ENCODE assay signal across 9 cellular contexts in genomic region chr1:204491653-204492052, GRCh38. TPM values are rescaled to one million over a fixed set of nuclear protein-coding genes. Genes with fewer than 3 reads are reported as not detected.
DNase-seq lines count a peak whose midpoint lies in the region; ATAC-seq and TF ChIP-seq lines count a peak whose summit lies in the region.
"Had no signal": no experiment of that assay in that cellular context is flagged by ENCODE, and none has a peak within 500 bp of the region (broad histone marks: within the 10 kb centered on the region; RNA-seq: fewer than 3 reads in every experiment).

No MANE protein-coding gene starts in this region.

- no peaks in the 10 kb centered on the region for H3K9me3 Mint-ChIP-seq in stimulated activated effector memory CD8-positive, alpha-beta T cell treated with anti-CD3 and anti-CD28 coated beads, Interleukin-12 subunit alpha, Interleukin-12 subunit beta, amount 100 ng/mL, for 72 hours

- no peak overlapping the region for H3K9ac ChIP-seq in SK-N-SH

- CTCF ChIA-PET in SK-N-SH (lab: Yijun Ruan, JAX) (interaction anchor here (0.7 to 26.2 kb wide), 6 partner anchors 13 to 329 kb away, joined by 3 to 1005 read pairs (median 10); no protein-coding TSS in a partner anchor), OCI-LY7 (lab: Charles Lee; ENCODE audit: unreplicated experiment) (interaction anchor here (0.6 to 4.0 kb wide), 3 partner anchors 11 to 231 kb away, joined by 3 to 26 read pairs (median 4); no protein-coding TSS in a partner anchor)

- H3K4me1 ChIP-seq in SK-N-SH (ENCODE audit: control insufficient read depth in 1 of 2, insufficient read depth in 2 of 2, low read depth in 1 of 2, low read length in 1 of 2) = peaks cover 0 to 15% of the 10 kb centered on the region in 2 experiments; a peak in 3 of 4 replicates
- peaks cover 47% of the 10 kb centered on the region for H3K4me1 ChIP-seq in OCI-LY7 (ENCODE audit: insufficient read depth, low read length, poor library complexity, severe bottlenecking)
- H3K4me1 ChIP-seq in right cardiac atrium (ENCODE audit: control insufficient read depth, insufficient read depth, low read length) = peaks cover 4% of the 10 kb centered on the region

- no TSS peak for BruUV-seq in OCI-LY7 (replicated peaks; lab: Mats Ljungman, UMichigan)

- ATAC-seq in SK-N-SH treated with all-trans-retinoic acid at 6 μM for 48 hours = no peak
- ATAC-seq in right cardiac atrium = no peak
- no peak for ATAC-seq in stimulated activated effector memory CD8-positive, alpha-beta T cell treated with anti-CD3 and anti-CD28 coated beads, Interleukin-12 subunit alpha, Interleukin-12 subunit beta, amount 100 ng/mL, for 72 hours
- no peak for ATAC-seq in GM19395 (IDR thresholded peaks at IDR 0.05; ENCODE audit: unreplicated experiment)

- no peaks in the 10 kb centered on the region; the same call in 1 of the 2 replicates for H4K20me1 ChIP-seq in SK-N-SH (ENCODE audit: insufficient read depth)
- no peaks in the 10 kb centered on the region; the same call in 1 of the 2 replicates for H4K20me1 ChIP-seq in OCI-LY7 (ENCODE audit: insufficient read depth, low read length)

- H3K27ac Mint-ChIP-seq in stimulated activated effector memory CD8-positive, alpha-beta T cell treated with anti-CD3 and anti-CD28 coated beads, Interleukin-12 subunit alpha, Interleukin-12 subunit beta, amount 100 ng/mL, for 72 hours = peak overlapping the region; percentile 83

- H3K36me3 Mint-ChIP-seq in stimulated activated effector memory CD8-positive, alpha-beta T cell treated with anti-CD3 and anti-CD28 coated beads, Interleukin-12 subunit alpha, Interleukin-12 subunit beta, amount 100 ng/mL, for 72 hours = peaks cover 24% of the 10 kb centered on the region

- H3F3A ChIP-seq in SK-N-SH (replicated peaks; ENCODE audit: insufficient read depth) = peaks cover 10% of the 10 kb centered on the region

- H3K36me3 ChIP-seq in SK-N-SH (replicated peaks in 1 of 2; ENCODE audit: control insufficient read depth in 1 of 2, insufficient read depth in 2 of 2, low read length in 1 of 2) = no peaks in the 10 kb centered on the region
- H3K36me3 ChIP-seq in OCI-LY7 (ENCODE audit: insufficient read depth, low read length) = no peaks in the 10 kb centered on the region

- POLR2A ChIA-PET in SK-N-SH (lab: Yijun Ruan, JAX) = no interaction called here
- POLR2A ChIA-PET in OCI-LY7 (lab: Charles Lee) = interaction anchor here (1.0 to 5.0 kb wide), 4 partner anchors 8 to 744 kb away, joined by 3 to 58 read pairs (median 4); no protein-coding TSS in a partner anchor

- peaks cover 67% of the 10 kb centered on the region for H3K4me1 Mint-ChIP-seq in stimulated activated effector memory CD8-positive, alpha-beta T cell treated with anti-CD3 and anti-CD28 coated beads, Interleukin-12 subunit alpha, Interleukin-12 subunit beta, amount 100 ng/mL, for 72 hours

- TF ChIP-seq EP300 in SK-N-SH (IDR thresholded peaks at IDR 0.05; ENCODE audit: borderline replicate concordance in 1 of 2, low read depth in 1 of 2, low read length in 1 of 2) = no peak

- H3K79me2 ChIP-seq in SK-N-SH (ENCODE audit: insufficient read depth) (0 out of 2 replicates have a peak, but pooled peaks cover 7% of the 10 kb centered on the region), OCI-LY7 (ENCODE audit: insufficient read depth, low read depth, low read length) (no peaks in the 10 kb centered on the region)

- H3K4me2 ChIP-seq in SK-N-SH (peak overlapping the region; percentile 97; the same call in 1 of the 2 replicates), OCI-LY7 (ENCODE audit: low read length) (peak overlapping the region; percentile 91; the same call in 1 of the 2 replicates)

- TF ChIP-seq RAD21 in SK-N-SH (IDR thresholded peaks at IDR 0.05; ENCODE audit: low read length) = no peak

- peak overlapping the region; percentile 91 for H3K4me3 Mint-ChIP-seq in stimulated activated effector memory CD8-positive, alpha-beta T cell treated with anti-CD3 and anti-CD28 coated beads, Interleukin-12 subunit alpha, Interleukin-12 subunit beta, amount 100 ng/mL, for 72 hours

- H3K9me2 ChIP-seq in SK-N-SH = no peaks in the 10 kb centered on the region
- no peaks in the 10 kb centered on the region for H3K9me2 ChIP-seq in OCI-LY7 (ENCODE audit: insufficient read depth, low read length)

- no peak for DNase-seq in SK-N-SH
- DNase-seq in OCI-LY7 (ENCODE audit: low spot score) = no peak
- no peak for DNase-seq in right cardiac atrium
- no peak for DNase-seq in stimulated activated effector memory CD8-positive, alpha-beta T cell treated with anti-CD3 and anti-CD28 coated beads, Interleukin-12 subunit alpha, Interleukin-12 subunit beta, amount 100 ng/mL, for 72 hours (ENCODE audit: low spot score in 2 of 2)
- DNase-seq in NCI-H2227 treated with DMSO at 0.1 percent for 48 hours (lab: John Stamatoyannopoulos, UW) = no peak
- DNase-seq in DMS79 treated with DMSO at 0.1 percent for 48 hours (lab: John Stamatoyannopoulos, UW) = no peak
- DNase-seq: DMS 273 treated with DMSO at 0.1 percent for 48 hours had no signal

- intact Hi-C loops in OCI-LY7 (cut with micrococcal nuclease; ENCODE audit: unreplicated experiment) (no loop called here), right cardiac atrium (cut with DNase I) (loop anchor here in 1 of 4 donors (5.0 kb wide), 1 partner anchor 39 kb away; no protein-coding TSS in a partner anchor)

- TF ChIP-seq CTCF in SK-N-SH (IDR thresholded peaks at IDR 0.05) = no peak
- no peak for TF ChIP-seq CTCF in OCI-LY7 (conservative IDR thresholded peaks at IDR 0.05; ENCODE audit: low read length)

- H3K4me3 ChIP-seq in SK-N-SH (ENCODE audit: low read depth in 2 of 2, low read length in 1 of 2) (no peak overlapping the region), OCI-LY7 (ENCODE audit: low read depth, low read length, poor library complexity, severe bottlenecking) (no peak overlapping the region), right cardiac atrium (ENCODE audit: low read length) (peak overlapping the region; percentile 72)

- no peaks in the 10 kb centered on the region for H3K27me3 ChIP-seq in SK-N-SH (ENCODE audit: insufficient read depth)
- no peaks in the 10 kb centered on the region for H3K27me3 ChIP-seq in right cardiac atrium (ENCODE audit: control insufficient read depth, insufficient read depth)

- H2AFZ ChIP-seq in SK-N-SH (ENCODE audit: low read depth) (no peak overlapping the region), OCI-LY7 (ENCODE audit: low read length) (no peak overlapping the region)

- no peaks in the 10 kb centered on the region for H3K9me3 ChIP-seq in SK-N-SH
- H3K9me3 ChIP-seq in OCI-LY7 (ENCODE audit: low read length) = no peaks in the 10 kb centered on the region
- H3K9me3 ChIP-seq in right cardiac atrium (ENCODE audit: control insufficient read depth, low read length) = no peaks in the 10 kb centered on the region

- H3K27ac ChIP-seq in SK-N-SH (ENCODE audit: low read depth in 2 of 2, low read length in 1 of 2) (no peak overlapping the region), OCI-LY7 (ENCODE audit: low read depth, low read length, poor library complexity, severe bottlenecking) (no peak overlapping the region), right cardiac atrium (ENCODE audit: low read length) (no peak overlapping the region)

TF ChIP-seq in SK-N-SH, 30 proteins besides CTCF, POLR2A, EP300 and RAD21 (continues in another document):
- TF ChIP-seq FOSL2 (IDR thresholded peaks at IDR 0.05; ENCODE audit: borderline replicate concordance, low read depth) (no peak), USF2 (IDR thresholded peaks at IDR 0.05; ENCODE audit: borderline replicate concordance, low read depth, low read length) (no peak), RCOR1 (IDR thresholded peaks at IDR 0.05; ENCODE audit: low read length) (no peak), GATA2 (CRISPR knock-in tag; IDR thresholded peaks at IDR 0.05) (no peak), RXRA (IDR thresholded peaks at IDR 0.05; ENCODE audit: borderline replicate concordance, low read depth) (no peak), GABPA (IDR thresholded peaks at IDR 0.05; ENCODE audit: low read depth) (no peak), JUND (IDR thresholded peaks at IDR 0.05) (no peak), ELF1 (IDR thresholded peaks at IDR 0.05) (no peak)

TF ChIP-seq in SK-N-SH treated with all-trans-retinoic acid at 6 μM for 48 hours, 23 proteins besides CTCF, POLR2A, EP300 and RAD21:
- TF ChIP-seq ISL1 (CRISPR knock-in tag; IDR thresholded peaks at IDR 0.05) (no peak), ZNF565 (CRISPR knock-in tag; conservative IDR thresholded peaks at IDR 0.05; ENCODE audit: low read depth) (no peak), TOX (CRISPR knock-in tag; IDR thresholded peaks at IDR 0.05; ENCODE audit: borderline replicate concordance) (no peak), OSR1 (CRISPR knock-in tag; IDR thresholded peaks at IDR 0.05) (no peak), ZNF70 (CRISPR knock-in tag; IDR thresholded peaks at IDR 0.05) (no peak), PATZ1 (CRISPR knock-in tag; IDR thresholded peaks at IDR 0.05; ENCODE audit: borderline replicate concordance) (no peak), ZNF8 (CRISPR knock-in tag; IDR thresholded peaks at IDR 0.05) (no peak), CSDC2 (CRISPR knock-in tag; IDR thresholded peaks at IDR 0.05) (no peak)

RNA-seq across cellular contexts. Expression of gene PIK3C2B, which starts 3.0 kb away (rescaled TPM):
- polyA plus RNA-seq in SK-N-SH (2012; rRNA removed) = 6.5 and 6.6 TPM in 2 replicates
- polyA plus RNA-seq in SK-N-SH (2012; cell fraction: cytosol; rRNA removed) = 2.4 and 3.6 TPM in 2 replicates
- polyA plus RNA-seq in SK-N-SH (2012; cell fraction: nucleus; rRNA removed) = 10.2 and 11.2 TPM in 2 replicates
- 11.9 and 12.5 TPM in 2 replicates for total RNA-seq in OCI-LY7 (2014; rRNA removed; shearing (Covaris generic))
- 36.3 and 43.9 TPM in 2 replicates for total RNA-seq in OCI-LY7 (2022)
- total RNA-seq in right cardiac atrium = 10 to 100 TPM; 24.9 to 32.7 (median 29.0) TPM
- polyA plus RNA-seq in right cardiac atrium = 13.3 TPM

RNA-seq across cellular contexts. Expression of gene MDM4, which starts 24.6 kb away (rescaled TPM):
- polyA plus RNA-seq in SK-N-SH (2012; rRNA removed) (6.2 and 9.2 TPM in 2 replicates), right cardiac atrium (10.5 TPM)
- 3.4 and 3.7 TPM in 2 replicates for polyA plus RNA-seq in SK-N-SH (2012; cell fraction: cytosol; rRNA removed)
- 21.0 and 47.4 TPM in 2 replicates for polyA plus RNA-seq in SK-N-SH (2012; cell fraction: nucleus; rRNA removed)
- 102 and 120 TPM in 2 replicates for total RNA-seq in OCI-LY7 (2014; rRNA removed; shearing (Covaris generic))
- total RNA-seq in OCI-LY7 (2022) (282 and 343 TPM in 2 replicates), right cardiac atrium (10 to 100 TPM; 29.9 to 48.2 (median 34.9) TPM)
